9 cellular contexts compared by ENCODE assay signal in the genomic region with DNA sequence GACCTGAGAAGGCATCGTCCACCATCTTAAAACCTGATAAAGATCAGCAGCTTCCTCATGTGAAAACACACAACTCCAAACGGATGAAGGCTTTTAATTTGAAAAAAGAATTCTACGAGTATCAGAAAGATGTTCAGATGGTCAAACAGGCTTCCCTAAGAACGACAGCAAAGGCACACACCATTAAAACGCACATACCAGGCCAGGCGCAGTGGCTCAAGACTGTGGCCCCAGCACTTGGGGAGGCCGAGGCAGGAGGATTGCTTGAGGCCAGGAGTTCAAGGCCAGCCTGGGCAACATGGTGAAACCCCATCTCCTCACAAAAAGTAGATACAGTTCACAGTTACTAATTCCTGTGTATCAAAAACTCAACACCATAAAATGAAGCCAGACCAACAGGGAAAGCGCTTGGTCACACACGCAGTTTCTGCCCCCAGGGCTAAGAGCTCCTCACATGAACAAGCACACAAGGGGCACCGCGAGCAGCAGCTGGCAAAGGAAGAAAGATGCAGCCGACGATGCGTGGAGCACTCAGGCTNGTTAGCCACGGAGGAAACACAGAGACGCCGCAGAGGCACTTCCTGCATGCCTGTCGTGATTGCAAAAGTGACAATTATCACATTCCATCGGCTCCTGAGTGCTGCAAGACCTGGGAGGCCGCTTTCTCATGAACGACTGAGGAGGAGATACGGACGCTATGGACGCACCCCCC.
A peak's percentile ranks its signal among the peaks of the same experiment; 100 is the strongest.
DNase-seq lines count a peak whose midpoint lies in the region; ATAC-seq and FAIRE-seq lines count a peak whose summit lies in the region.
"Had no signal": no experiment of that assay in that cellular context is flagged by ENCODE, and none has a peak within 500 bp of the region (broad histone marks: within the 10 kb centered on the region; RNA-seq: fewer than 3 reads in every experiment).

No MANE protein-coding gene starts in this region.

- no peaks in the 10 kb centered on the region for H3K9me3 ChIP-seq in CD8-positive, alpha-beta memory T cell (ENCODE audit: low read length)

- H3K4me3 Mint-ChIP-seq in CD8-positive, alpha-beta memory T cell, result peak overlapping the region in 6 of 7 donors; percentile 35 to 86 (median 50)
- no peak overlapping the region for H3K4me3 Mint-ChIP-seq in T-helper 2 cell treated with Interferon-gamma antibody and Interleukin-4, amounts not matched to agents 5 μg/mL and 100 μg/mL, for 36 hours

- peak in 3 of 5 donors; percentile 39 to 60 (median 52) for DNase-seq in CD8-positive, alpha-beta memory T cell
- peak; percentile 78 for DNase-seq in Jurkat, Clone E6-1 (ENCODE audit: low read depth, low spot score)
- DNase-seq in T-helper 2 cell treated with Interferon-gamma antibody and Interleukin-4, amounts not matched to agents 5 μg/mL and 100 μg/mL, for 36 hours (ENCODE audit: low spot score), result peak; percentile 13
- DNase-seq in effector CD4-positive, alpha-beta T cell, result peak; percentile 19
- peak; percentile 22 for DNase-seq in stimulated activated CD4-positive, alpha-beta T cell treated with anti-CD3 and anti-CD28 coated beads, Interleukin-4, amount 100 ng/mL, for 1 hour
- DNase-seq in urothelium cell line (ENCODE audit: low spot score) (no peak), NCI-H1694 (lab: John Stamatoyannopoulos, UW) (no peak)

- peak overlapping the region in 7 of 8 donors; percentile 1 to 66 (median 37) for H3K27ac Mint-ChIP-seq in CD8-positive, alpha-beta memory T cell
- no peak overlapping the region for H3K27ac Mint-ChIP-seq in T-helper 2 cell treated with Interferon-gamma antibody and Interleukin-4, amounts not matched to agents 5 μg/mL and 100 μg/mL, for 36 hours

- H3K27ac ChIP-seq in CD8-positive, alpha-beta memory T cell (ENCODE audit: low read depth, low read length), result no peak overlapping the region

- ATAC-seq in HG02870 (IDR thresholded peaks at IDR 0.05; ENCODE audit: unreplicated experiment), result no peak

- no peaks in the 10 kb centered on the region for H3K9me3 Mint-ChIP-seq in CD8-positive, alpha-beta memory T cell
- H3K9me3 Mint-ChIP-seq in T-helper 2 cell treated with Interferon-gamma antibody and Interleukin-4, amounts not matched to agents 5 μg/mL and 100 μg/mL, for 36 hours, result no peaks in the 10 kb centered on the region

- H3K4me1 Mint-ChIP-seq in CD8-positive, alpha-beta memory T cell, result peaks cover 8 to 12% (median 10%) of the 10 kb centered on the region in 3 donors
- H3K4me1 Mint-ChIP-seq in T-helper 2 cell treated with Interferon-gamma antibody and Interleukin-4, amounts not matched to agents 5 μg/mL and 100 μg/mL, for 36 hours (ENCODE audit: low read depth), result peaks cover 4% of the 10 kb centered on the region

- H3K27me3 Mint-ChIP-seq in CD8-positive, alpha-beta memory T cell, result peaks cover under 1 to 16% of the 10 kb centered on the region in 2 donors
- peaks cover 4% of the 10 kb centered on the region for H3K27me3 Mint-ChIP-seq in T-helper 2 cell treated with Interferon-gamma antibody and Interleukin-4, amounts not matched to agents 5 μg/mL and 100 μg/mL, for 36 hours (ENCODE audit: low read depth)

- no peaks in the 10 kb centered on the region for H3K36me3 ChIP-seq in CD8-positive, alpha-beta memory T cell (ENCODE audit: insufficient read depth, low read length)

- FAIRE-seq in urothelium cell line (lab: Jason Lieb, UNC), result no peak
- FAIRE-seq: colon had no signal

- peaks cover 7% of the 10 kb centered on the region for H3K27me3 ChIP-seq in CD8-positive, alpha-beta memory T cell (ENCODE audit: insufficient read depth, low read length, poor library complexity, severe bottlenecking)

- peaks cover 8% of the 10 kb centered on the region for H3K4me1 ChIP-seq in CD8-positive, alpha-beta memory T cell (ENCODE audit: insufficient read depth, low read length)

- H3K36me3 Mint-ChIP-seq in CD8-positive, alpha-beta memory T cell, result no peaks in the 10 kb centered on the region
- no peaks in the 10 kb centered on the region for H3K36me3 Mint-ChIP-seq in T-helper 2 cell treated with Interferon-gamma antibody and Interleukin-4, amounts not matched to agents 5 μg/mL and 100 μg/mL, for 36 hours (ENCODE audit: low read depth)

- POLR2A ChIA-PET in CD8-positive, alpha-beta memory T cell (lab: Charles Lee), result interaction anchor here (0.7 kb wide), 1 partner anchor 47 kb away, joined by 4 read pairs; no protein-coding TSS in a partner anchor

- CTCF ChIA-PET in CD8-positive, alpha-beta memory T cell (lab: Charles Lee), result no interaction called here

- H3K4me3 ChIP-seq in CD8-positive, alpha-beta memory T cell (ENCODE audit: low read length), result peak overlapping the region; percentile 12
- H3K4me3 ChIP-seq in Jurkat, Clone E6-1 (ENCODE audit: low read length), result no peak overlapping the region

Comparison
In these comparisons a context has a peak if more than half of its experiments do, and no peak if none do; other contexts are left out.
1. DNase-seq: peak in CD8-positive, alpha-beta memory T cell (3 of 5), Jurkat, Clone E6-1 (single experiment), T-helper 2 cell treated with Interferon-gamma antibody and Interleukin-4, amounts not matched to agents 5 μg/mL and 100 μg/mL, for 36 hours (single experiment), effector CD4-positive, alpha-beta T cell (single experiment) and stimulated activated CD4-positive, alpha-beta T cell treated with anti-CD3 and anti-CD28 coated beads, Interleukin-4, amount 100 ng/mL, for 1 hour (single experiment); none in urothelium cell line (single experiment) and NCI-H1694 (single experiment).